1 cellular context compared by ENCODE assay signal in genomic region chr7:107109955-107110354, GRCh38.
A peak's percentile ranks its signal among the peaks of the same experiment; 100 is the strongest.
TF ChIP-seq lines count a peak whose summit lies in the region.

No MANE protein-coding gene starts in this region.

TF ChIP-seq in K562, 482 proteins besides CTCF, POLR2A, EP300 and RAD21 (continued from another document and continues in another):
- peak; percentile 53; the same call in 1 of the 2 replicates for TF ChIP-seq ZBTB2 (IDR thresholded peaks at IDR 0.05)
- TF ChIP-seq PKNOX1 (IDR thresholded peaks at IDR 0.05): peak; percentile 34; the same call in 1 of the 2 replicates
- TF ChIP-seq ASH1L (IDR thresholded peaks at IDR 0.05; ENCODE audit: borderline replicate concordance, low read depth, partially characterized antibody): peak; percentile 50
- peak; percentile 34; the same call in 1 of the 2 replicates for TF ChIP-seq NFE2 (IDR thresholded peaks at IDR 0.05; ENCODE audit: low read depth)
- TF ChIP-seq MITF (IDR thresholded peaks at IDR 0.05): no peak
- TF ChIP-seq DNMT1 (IDR thresholded peaks at IDR 0.05): no peak
- TF ChIP-seq ZMIZ1 (IDR thresholded peaks at IDR 0.05; ENCODE audit: low read depth in 2 of 2, low read length in 2 of 2): no peak
- TF ChIP-seq ZNF232 (CRISPR knock-in tag; IDR thresholded peaks at IDR 0.05): 0 out of 2 replicates have a peak, but pooled peaks have one; percentile 76
- peak; percentile 52; the same call in 1 of the 2 replicates for TF ChIP-seq ZNF583 (CRISPR knock-in tag; IDR thresholded peaks at IDR 0.05)
- 0 out of 2 replicates have a peak, but pooled peaks have one; percentile 25 for TF ChIP-seq PML (IDR thresholded peaks at IDR 0.05; ENCODE audit: low read length)
- no peak for TF ChIP-seq ZBTB12 (CRISPR knock-in tag; IDR thresholded peaks at IDR 0.05)
- no peak for TF ChIP-seq ZNF444 (CRISPR knock-in tag; IDR thresholded peaks at IDR 0.05)
- peak; percentile 17; the same call in 1 of the 2 replicates for TF ChIP-seq CHAMP1 (IDR thresholded peaks at IDR 0.05)
- no peak for TF ChIP-seq PYGO2 (tag; IDR thresholded peaks at IDR 0.05)
- no peak for TF ChIP-seq HDGF (IDR thresholded peaks at IDR 0.05)
- no peak for TF ChIP-seq PRMT5 (CRISPR knock-in tag; IDR thresholded peaks at IDR 0.05)
- 0 out of 2 replicates have a peak, but pooled peaks have one; percentile 44 for TF ChIP-seq ATF6 (CRISPR knock-in tag; IDR thresholded peaks at IDR 0.05)
- no peak for TF ChIP-seq ZBTB43 (CRISPR knock-in tag; IDR thresholded peaks at IDR 0.05)
- TF ChIP-seq MTA2 (IDR thresholded peaks at IDR 0.05; ENCODE audit: low read depth): peak; percentile 33; the same call in 1 of the 2 replicates
- TF ChIP-seq GATAD2B (IDR thresholded peaks at IDR 0.05; ENCODE audit: borderline replicate concordance): no peak
- TF ChIP-seq FOXA3 (CRISPR knock-in tag; conservative IDR thresholded peaks at IDR 0.05 in 1 of 2, IDR thresholded peaks at IDR 0.05 in 1 of 2): peak in 1 of 2 experiments; percentile 75; a peak in 1 of 4 replicates
- TF ChIP-seq PHB (CRISPR knock-in tag; IDR thresholded peaks at IDR 0.05): no peak
- TF ChIP-seq LCOR (CRISPR knock-in tag; IDR thresholded peaks at IDR 0.05): peak; percentile 63; the same call in 1 of the 2 replicates
- TF ChIP-seq TCF3 (CRISPR knock-in tag; IDR thresholded peaks at IDR 0.05): peak; percentile 87
- 0 out of 2 replicates have a peak, but pooled peaks have one; percentile 35 for TF ChIP-seq HLTF (IDR thresholded peaks at IDR 0.05)
- no peak for TF ChIP-seq NFXL1 (CRISPR knock-in tag; IDR thresholded peaks at IDR 0.05)
- no peak for TF ChIP-seq ZNF277 (CRISPR knock-in tag; IDR thresholded peaks at IDR 0.05; ENCODE audit: borderline replicate concordance)
- no peak for TF ChIP-seq PHF21A (IDR thresholded peaks at IDR 0.05; ENCODE audit: borderline replicate concordance, low read depth)
- TF ChIP-seq RBM39 (optimal IDR thresholded peaks at IDR 0.05; ENCODE audit: low read depth, low read length): no peak
- no peak for TF ChIP-seq IRF2 (CRISPR knock-in tag; IDR thresholded peaks at IDR 0.05)
- TF ChIP-seq ZNF589 (CRISPR knock-in tag; IDR thresholded peaks at IDR 0.05; ENCODE audit: low read depth): no peak
- TF ChIP-seq TEAD4 (IDR thresholded peaks at IDR 0.05; ENCODE audit: low read length): peak; percentile 56; the same call in 1 of the 2 replicates
- peak; percentile 17; the same call in 1 of the 2 replicates for TF ChIP-seq TEAD4 (CRISPR knock-in tag; IDR thresholded peaks at IDR 0.05; ENCODE audit: borderline replicate concordance)
- 0 out of 4 replicates have a peak, but pooled peaks of 1 of the 2 experiments have one; percentile 29 for TF ChIP-seq MAZ (CRISPR knock-in tag; conservative IDR thresholded peaks at IDR 0.05 in 1 of 2, IDR thresholded peaks at IDR 0.05 in 1 of 2)
- TF ChIP-seq POLR2H (tag; IDR thresholded peaks at IDR 0.05; ENCODE audit: low read depth): no peak
- TF ChIP-seq CBFB (CRISPR knock-in tag; IDR thresholded peaks at IDR 0.05): no peak
- no peak for TF ChIP-seq ZNF311 (CRISPR knock-in tag; IDR thresholded peaks at IDR 0.05)
- TF ChIP-seq ZNF75A (CRISPR knock-in tag; IDR thresholded peaks at IDR 0.05): no peak
